22 cellular contexts compared by ENCODE assay signal in genomic region chr6:44154067-44154466, GRCh38. TPM values are rescaled to one million over a fixed set of nuclear protein-coding genes. Genes with fewer than 3 reads are reported as not detected.
"Had no signal": no experiment of that assay in that cellular context is flagged by ENCODE, and none has a peak within 500 bp of the region (broad histone marks: within the 10 kb centered on the region; RNA-seq: fewer than 3 reads in every experiment).

No MANE protein-coding gene starts in this region.

- H3K4me3 ChIP-seq: gastrocnemius medialis, lung, prostate gland, right atrium auricular region, sigmoid colon, thoracic aorta, tibial nerve, upper lobe of left lung had no signal

- H3K36me3 ChIP-seq: prostate gland had no signal

- DNase-seq: cortex of kidney; effector CD4-positive, alpha-beta T cell; foreskin fibroblast; gastrocnemius medialis; head of caudate nucleus; left ventricle myocardium superior; natural killer cell; sigmoid colon; stimulated activated CD4-positive, alpha-beta T cell treated with anti-CD3 and anti-CD28 coated beads, Interleukin-4, amount 100 ng/mL, for 4 hours; stimulated activated naive CD8-positive, alpha-beta T cell treated with anti-CD3 and anti-CD28 coated beads, Interleukin-15, Interleukin-2, amounts not matched to agents 100 U/mL and 50 U/mL, for 24 hours; upper lobe of left lung had no signal

- H3K9me3 Mint-ChIP-seq: memory B cell; natural killer cell; stimulated activated memory B cell treated with anti-CD40 and anti-IgM and Interleukin-4, amounts not matched to agents 10 μg/mL and 1 μg/mL and 100 μg/mL, for 72 hours had no signal

- H3K36me3 Mint-ChIP-seq: natural killer cell had no signal

- H3K4me1 ChIP-seq: parathyroid adenoma had no signal

- ATAC-seq: esophagus mucosa; gastrocnemius medialis; left ventricle myocardium superior; natural killer cell; stimulated activated memory B cell treated with anti-CD40 and anti-IgM and Interleukin-4, amounts not matched to agents 10 μg/mL and 1 μg/mL and 100 μg/mL, for 72 hours; stimulated activated naive CD8-positive, alpha-beta T cell treated with anti-CD3 and anti-CD28 coated beads, Interleukin-15, Interleukin-2, amounts not matched to agents 100 U/mL and 50 U/mL, for 24 hours had no signal

- H3K9ac ChIP-seq: parathyroid adenoma had no signal

- H3K4me3 Mint-ChIP-seq: memory B cell; natural killer cell; stimulated activated memory B cell treated with anti-CD40 and anti-IgM and Interleukin-4, amounts not matched to agents 10 μg/mL and 1 μg/mL and 100 μg/mL, for 72 hours had no signal

- H3K27me3 Mint-ChIP-seq: stimulated activated memory B cell treated with anti-CD40 and anti-IgM and Interleukin-4, amounts not matched to agents 10 μg/mL and 1 μg/mL and 100 μg/mL, for 72 hours had no signal

- H2AFZ ChIP-seq: parathyroid adenoma had no signal

- H3K79me2 ChIP-seq: parathyroid adenoma had no signal

- H3K27me3 ChIP-seq: gastrocnemius medialis, right atrium auricular region, sigmoid colon, tibial nerve, upper lobe of left lung had no signal

- H3K27ac ChIP-seq: epithelial cell of prostate, gastrocnemius medialis, neutrophil, parathyroid adenoma, prostate gland, right atrium auricular region, sigmoid colon, thoracic aorta, tibial nerve had no signal

- H3K27ac Mint-ChIP-seq: memory B cell; natural killer cell; stimulated activated memory B cell treated with anti-CD40 and anti-IgM and Interleukin-4, amounts not matched to agents 10 μg/mL and 1 μg/mL and 100 μg/mL, for 72 hours had no signal

- H3K9me3 ChIP-seq: gastrocnemius medialis, neutrophil, prostate gland, right atrium auricular region, sigmoid colon, thoracic aorta, tibial nerve, upper lobe of left lung had no signal

RNA-seq across cellular contexts. Expression of gene CAPN11, which starts 4.6 kb away (rescaled TPM):
- total RNA-seq: natural killer cell, thoracic aorta had no signal
